ENCODE assay signal across 10 cellular contexts in the genomic region with DNA sequence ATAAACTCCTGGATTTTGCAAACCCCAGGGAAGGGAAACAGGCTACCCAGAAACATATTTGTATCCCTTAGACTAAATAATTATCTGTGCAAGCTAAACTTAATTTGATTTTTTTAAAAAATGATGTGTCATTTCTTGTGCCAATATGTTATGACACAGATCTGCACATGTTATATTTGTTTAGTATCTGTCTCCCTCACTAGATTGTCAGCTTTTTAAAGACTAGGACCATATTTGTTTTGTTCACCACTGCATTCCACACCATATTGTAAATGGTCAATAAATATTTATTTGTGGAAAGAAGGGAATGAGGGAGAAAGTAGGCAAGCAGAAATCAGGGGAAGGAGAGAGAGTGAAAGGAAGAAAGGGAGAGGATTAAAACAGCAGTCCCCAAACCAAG.
"Had no signal": no experiment of that assay in that cellular context is flagged by ENCODE, and none has a peak within 500 bp of the region (broad histone marks: within the 10 kb centered on the region; RNA-seq: fewer than 3 reads in every experiment).

No MANE protein-coding gene starts in this region.

- DNase-seq: GM23248, GOT3, H7, KBM-7 had no signal

- H3K4me2 ChIP-seq: KMS-11 had no signal

- H2AFZ ChIP-seq: GM23248 had no signal

- ATAC-seq: HCT116, HepG2 had no signal

- H3K36me3 ChIP-seq: HAP-1 had no signal

- H3K27ac Mint-ChIP-seq: IgD-negative memory B cell had no signal

- H3K4me1 Mint-ChIP-seq: IgD-negative memory B cell had no signal

- H3K9me3 ChIP-seq: HAP-1 had no signal

- H3K9ac ChIP-seq: GM23248, KMS-11 had no signal

- FAIRE-seq: HepG2 had no signal

- H3K4me3 ChIP-seq: GM23248, HAP-1 had no signal

- H3K27ac ChIP-seq: GM23248, HL-60, KMS-11 had no signal

- H3K4me3 Mint-ChIP-seq: IgD-negative memory B cell had no signal
